17 cellular contexts compared by ENCODE assay signal in the genomic region with DNA sequence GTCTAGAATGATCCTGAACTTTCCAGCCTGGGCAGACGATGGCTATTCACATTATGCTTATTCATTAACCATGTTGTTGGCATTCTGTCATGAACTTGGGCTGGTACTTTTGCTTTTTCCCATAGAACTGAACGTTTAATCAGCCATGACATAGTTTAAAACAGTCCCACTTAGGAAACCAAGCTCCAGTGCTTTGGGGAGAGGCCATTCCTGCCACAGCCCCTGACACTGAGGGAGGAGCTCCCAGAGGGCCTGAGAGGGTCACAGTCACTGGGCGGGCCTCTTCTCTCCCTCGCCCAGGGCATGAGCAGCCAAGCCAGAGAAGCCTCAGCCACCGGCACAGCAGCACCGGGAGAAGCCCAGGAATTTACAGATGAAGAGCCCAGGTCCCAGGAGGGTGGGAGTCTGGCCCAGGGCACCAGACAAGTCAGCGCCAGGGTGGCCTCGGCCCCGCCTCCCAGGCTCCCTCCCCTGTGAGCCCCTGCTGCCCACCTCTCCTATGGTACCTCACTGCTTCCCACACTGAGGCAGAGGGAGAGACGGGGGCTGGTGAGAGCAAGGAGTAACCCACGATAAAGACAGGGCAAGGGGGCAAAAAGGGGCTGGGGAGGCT. TPM values are rescaled to one million over a fixed set of nuclear protein-coding genes. Genes with fewer than 3 reads are reported as not detected.
DNase-seq lines count a peak whose midpoint lies in the region; ATAC-seq, FAIRE-seq and TF ChIP-seq lines count a peak whose summit lies in the region.
"Had no signal": no experiment of that assay in that cellular context is flagged by ENCODE, and none has a peak within 500 bp of the region (broad histone marks: within the 10 kb centered on the region; RNA-seq: fewer than 3 reads in every experiment).

No MANE protein-coding gene starts in this region.

- no peak overlapping the region; a peak in 1 of 22 replicates for H3K9ac ChIP-seq in BLaER1 treated with 17β-estradiol and CSF1 and Interleukin-3, amounts not matched to agents 10 nM and 100 nM
- H3K9ac ChIP-seq in IMR-90 (ENCODE audit: low read depth, low read length), result no peak overlapping the region

- H2AK9ac ChIP-seq in IMR-90 (replicated peaks; ENCODE audit: low read depth, low read length, poor library complexity), result no peak overlapping the region

- H3K14ac ChIP-seq in IMR-90 (replicated peaks; ENCODE audit: low read depth, low read length), result no peak overlapping the region

- no peak overlapping the region for H2BK5ac ChIP-seq in IMR-90 (ENCODE audit: low read depth, low read length, poor library complexity, severe bottlenecking)

- no peak overlapping the region for H4K8ac ChIP-seq in IMR-90 (ENCODE audit: low read depth in 2 of 2, low read length in 2 of 2)

- no peak overlapping the region for H3K4me3 ChIP-seq in BLaER1 treated with 17β-estradiol and CSF1 and Interleukin-3, amounts not matched to agents 10 nM and 100 nM
- H3K4me3 ChIP-seq in IMR-90 (ENCODE audit: insufficient read depth, low read depth, low read length) (no peak overlapping the region), pancreas (no peak overlapping the region), small intestine (ENCODE audit: low read depth in 1 of 2, low read length in 2 of 2) (no peak overlapping the region)
- H3K4me3 ChIP-seq: lung had no signal

- TF ChIP-seq POLR2A in IMR-90 (IDR thresholded peaks at IDR 0.05; ENCODE audit: low read depth, low read length), result no peak

- H4K20me1 ChIP-seq in BLaER1 treated with 17β-estradiol and CSF1 and Interleukin-3, amounts not matched to agents 10 nM and 100 nM, result peaks cover 0 to 12% (median 0%) of the 10 kb centered on the region in 11 experiments; a peak in 3 of 22 replicates
- H4K20me1 ChIP-seq in IMR-90 (ENCODE audit: insufficient read depth, low read length), result no peaks in the 10 kb centered on the region

- no peak overlapping the region for H3K18ac ChIP-seq in IMR-90 (ENCODE audit: low read depth, low read length)

- 20% methylated on average over 1 of the region's 11 CpGs; no CpG with 5 or more reads in 1 of the 2 experiments for WGBS in IMR-90 (ENCODE audit: extremely low coverage in 2 of 2, insufficient read length in 1 of 2), 2 experiments
- WGBS in pancreas, 2 donors, result 35 to 44% methylated on average over 10 to 11 of the region's 11 CpGs
- WGBS in small intestine, 3 donors, result 48 to 65% (median 62%) methylated on average over 11 of the region's 11 CpGs

- CTCF ChIA-PET in IMR-90 (lab: Yijun Ruan, JAX), result no interaction called here

- H3K4me2 ChIP-seq in BLaER1 treated with 17β-estradiol and CSF1 and Interleukin-3, amounts not matched to agents 10 nM and 100 nM, result peak overlapping the region in 7 of 11 experiments; percentile 6 to 62 (median 33); a peak in 11 of 22 replicates
- H3K4me2 ChIP-seq in IMR-90 (ENCODE audit: low read depth, low read length), result no peak overlapping the region

- H2BK15ac ChIP-seq in IMR-90 (ENCODE audit: low read depth, low read length), result no peak overlapping the region

- peaks cover 13 to 70% (median 50%) of the 10 kb centered on the region in 10 experiments; a peak in 18 of 20 replicates for H3K4me1 ChIP-seq in BLaER1 treated with 17β-estradiol and CSF1 and Interleukin-3, amounts not matched to agents 10 nM and 100 nM
- H3K4me1 ChIP-seq in IMR-90 (ENCODE audit: control insufficient read depth, insufficient read depth, low read length), result peaks cover 6% of the 10 kb centered on the region; the same call in 1 of the 2 replicates
- H3K4me1 ChIP-seq in pancreas, result no peaks in the 10 kb centered on the region
- no peaks in the 10 kb centered on the region for H3K4me1 ChIP-seq in small intestine (ENCODE audit: control insufficient read depth in 2 of 2, insufficient read depth in 1 of 2, low read depth in 1 of 2, low read length in 1 of 2)

- no TSS peak for BruUV-seq in IMR-90 (replicated peaks; lab: Mats Ljungman, UMichigan)

- no peak overlapping the region for H2BK120ac ChIP-seq in IMR-90 (ENCODE audit: low read depth, low read length)

- intact Hi-C loops in IMR-90 (cut with micrococcal nuclease) (no loop called here), pancreas (cut with DNase I) (no loop called here)

- POLR2A ChIA-PET in IMR-90 (lab: Charles Lee; ENCODE audit: unreplicated experiment), result no interaction called here

- no peaks in the 10 kb centered on the region for H3K36me3 ChIP-seq in BLaER1 treated with 17β-estradiol and CSF1 and Interleukin-3, amounts not matched to agents 10 nM and 100 nM
- H3K36me3 ChIP-seq in IMR-90 (ENCODE audit: control insufficient read depth, insufficient read depth, low read length) (no peaks in the 10 kb centered on the region), pancreas (no peaks in the 10 kb centered on the region), small intestine (ENCODE audit: control insufficient read depth in 2 of 2, insufficient read depth in 2 of 2, low read length in 2 of 2) (no peaks in the 10 kb centered on the region)

- 0 out of 22 replicates have a peak, but pooled peaks cover 0 to 4% (median 0%) of the 10 kb centered on the region in 11 experiments for H3K27me3 ChIP-seq in BLaER1 treated with 17β-estradiol and CSF1 and Interleukin-3, amounts not matched to agents 10 nM and 100 nM
- H3K27me3 ChIP-seq in IMR-90 (ENCODE audit: control insufficient read depth, insufficient read depth, low read length), result peaks cover 38% of the 10 kb centered on the region
- no peaks in the 10 kb centered on the region for H3K27me3 ChIP-seq in pancreas
- peaks cover 0 to 4% of the 10 kb centered on the region in 2 donors for H3K27me3 ChIP-seq in small intestine (ENCODE audit: control insufficient read depth in 2 of 2, insufficient read depth in 2 of 2, low read length in 2 of 2)

- H4K5ac ChIP-seq in IMR-90 (ENCODE audit: low read depth, low read length), result no peak overlapping the region

- H2AFZ ChIP-seq in IMR-90 (replicated peaks; ENCODE audit: low read length, poor library complexity), result peak overlapping the region; percentile 29

- H3K9me3 ChIP-seq in BLaER1 treated with 17β-estradiol and CSF1 and Interleukin-3, amounts not matched to agents 10 nM and 100 nM (replicated peaks in 1 of 11), result no peaks in the 10 kb centered on the region
- H3K9me3 ChIP-seq in IMR-90 (ENCODE audit: control insufficient read depth, insufficient read depth, low read length) (no peaks in the 10 kb centered on the region), pancreas (no peaks in the 10 kb centered on the region), small intestine (ENCODE audit: control insufficient read depth, low read depth) (no peaks in the 10 kb centered on the region)

- TF ChIP-seq CTCF in IMR-90 (conservative IDR thresholded peaks at IDR 0.05; ENCODE audit: low read depth, low read length), result no peak
- no peak for TF ChIP-seq CTCF in pancreas (IDR thresholded peaks at IDR 0.05)

- no peak for ATAC-seq in IMR-90 (ENCODE audit: low read depth)
- peak; percentile 54 to 84 (median 70) for ATAC-seq in pancreas
- ATAC-seq in HG03196 (IDR thresholded peaks at IDR 0.05; ENCODE audit: unreplicated experiment), result no peak
- ATAC-seq: activated CD4-positive, alpha-beta T cell treated with anti-CD3 and anti-CD28 coated beads for 36 hours; natural killer cell; right cardiac atrium; T-cell had no signal

- H3K79me1 ChIP-seq in IMR-90 (ENCODE audit: low read depth in 1 of 2, low read length in 2 of 2), result no peaks in the 10 kb centered on the region

- in situ Hi-C loops in IMR-90 (cut with MboI; ENCODE audit: low sequenced_read_pairs), result no loop called here

- no peak overlapping the region for H3K23ac ChIP-seq in IMR-90 (ENCODE audit: low read depth, low read length)

- no peak for DNase-seq in IMR-90
- peak; percentile 47 for DNase-seq in globus pallidus (ENCODE audit: low spot score)
- peak in 2 of 6 donors; percentile 26 to 34 for DNase-seq in pancreas
- no peak for DNase-seq in small intestine
- no peak for DNase-seq in iPS-NIHi7 (ENCODE audit: extremely low spot score)
- DNase-seq: MV-4-11; natural killer cell; NCI-H2081 treated with DMSO at 0.1 percent for 48 hours; NCI-H69; right cardiac atrium; RPMI8226; stimulated activated CD4-positive, alpha-beta T cell treated with anti-CD3 and anti-CD28 coated beads, Interleukin-4, amount 100 ng/mL, for 24 hours had no signal

- no peak overlapping the region for H3K56ac ChIP-seq in IMR-90 (ENCODE audit: extremely low read depth, insufficient read depth, low read length)

- H2BK20ac ChIP-seq in IMR-90 (ENCODE audit: low read depth, low read length), result no peak overlapping the region

- no peak overlapping the region for H2AK5ac ChIP-seq in IMR-90 (ENCODE audit: low read depth, low read length)

- dilution Hi-C loops in IMR-90 (cut with HindIII; ENCODE audit: low sequenced_read_pairs, unreplicated experiment), result no loop called here

- no peak overlapping the region for H4K91ac ChIP-seq in IMR-90 (ENCODE audit: insufficient read depth, low read depth, low read length)

- FAIRE-seq in pancreas (lab: Jason Lieb, UNC) (no peak), small intestine (lab: Jason Lieb, UNC) (no peak)

- no peak overlapping the region for H3K4ac ChIP-seq in IMR-90 (ENCODE audit: low read depth, low read length)

- no peak for TF ChIP-seq RAD21 in IMR-90 (IDR thresholded peaks at IDR 0.05; ENCODE audit: low read length)

- no peaks in the 10 kb centered on the region for H3K9me1 ChIP-seq in IMR-90 (ENCODE audit: insufficient read depth, low read length)

- no peak overlapping the region for H3K27ac ChIP-seq in BLaER1 treated with 17β-estradiol and CSF1 and Interleukin-3, amounts not matched to agents 10 nM and 100 nM
- H3K27ac ChIP-seq in IMR-90 (ENCODE audit: insufficient read depth, low read length), result no peak overlapping the region
- peak overlapping the region; percentile 13 to 72 (median 62) for H3K27ac ChIP-seq in pancreas
- H3K27ac ChIP-seq in small intestine (ENCODE audit: low read depth in 1 of 2, low read length in 1 of 2), result no peak overlapping the region

TF ChIP-seq in IMR-90, 13 proteins besides CTCF, POLR2A, EP300 and RAD21:
- TF ChIP-seq MAFK (IDR thresholded peaks at IDR 0.05; ENCODE audit: low read depth, low read length), result no peak
- TF ChIP-seq MXI1 (IDR thresholded peaks at IDR 0.05; ENCODE audit: borderline replicate concordance, low read depth, low read length), result no peak

RNA-seq across cellular contexts. Expression of a gene that starts 33.6 kb away (rescaled TPM):
- total RNA-seq in IMR-90 (2012; rRNA removed) (not detected in 2 replicates), pancreas (1 to 10 TPM in 1 of 6 donors, under 1 TPM in 4, not detected in 1; 0.25 to 1.2 (median 0.55) TPM)
- polyA plus RNA-seq in IMR-90 (2012; rRNA removed) (not detected in 2 replicates), pancreas (1 to 10 TPM; 1.6 to 1.9 TPM), small intestine (1 to 10 TPM; 1.6 to 3.8 (median 1.6) TPM)
- not detected in 2 replicates for polyA plus RNA-seq in IMR-90 (2012; cell fraction: cytosol; rRNA removed)
- not detected in 2 replicates for polyA plus RNA-seq in IMR-90 (2012; cell fraction: nucleus; rRNA removed; ENCODE audit: low replicate concordance)

Comparison
In these comparisons a context has a peak if more than half of its experiments do, and no peak if none do; other contexts are left out.
1. H3K27ac ChIP-seq: peak in pancreas (4 of 4); none in BLaER1 treated with 17β-estradiol and CSF1 and Interleukin-3, amounts not matched to agents 10 nM and 100 nM (0 of 11), IMR-90 (single experiment) and small intestine (0 of 2).
2. ATAC-seq: peak in pancreas (4 of 4); none in IMR-90 (single experiment) and HG03196 (single experiment).